ENCODE assay signal across 36 cellular contexts in the genomic region with DNA sequence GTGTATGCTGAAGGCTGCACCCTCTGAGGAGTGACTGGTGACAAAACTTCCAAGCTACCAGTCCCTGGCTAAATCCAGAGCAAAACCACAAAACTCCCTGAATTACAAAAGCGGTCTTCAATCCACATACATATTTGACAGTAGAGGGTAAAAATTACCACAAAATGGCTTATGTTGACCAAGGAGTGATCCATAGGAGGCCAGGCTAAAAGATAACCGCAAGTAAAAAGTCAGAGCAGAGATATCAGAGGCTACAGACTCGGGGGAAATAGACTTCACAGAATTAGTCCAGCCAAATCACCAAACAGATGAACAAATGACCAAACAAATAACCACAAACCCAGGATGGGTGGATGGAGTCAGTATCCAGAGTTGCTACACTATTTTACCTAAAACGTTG. TPM values are rescaled to one million over a fixed set of nuclear protein-coding genes. Genes with fewer than 3 reads are reported as not detected.
"Had no signal": no experiment of that assay in that cellular context is flagged by ENCODE, and none has a peak within 500 bp of the region (broad histone marks: within the 10 kb centered on the region; RNA-seq: fewer than 3 reads in every experiment).

No MANE protein-coding gene starts in this region.

- H3K27ac Mint-ChIP-seq: activated B cell treated with CpG ODN at 0.5 μM for 24 hours; activated CD8-positive, alpha-beta memory T cell treated with anti-CD3 and anti-CD28 coated beads, Interleukin-2, amount 10 ng/mL, durations not matched to agents 7 days and 5 days; activated CD8-positive, alpha-beta T cell treated with anti-CD3 and anti-CD28 coated beads, Interleukin-2, amount 10 ng/mL, durations not matched to agents 7 days and 5 days; activated naive CD4-positive, alpha-beta T cell treated with anti-CD3 and anti-CD28 coated beads for 36 hours; activated naive CD4-positive, alpha-beta T cell treated with anti-CD3 and anti-CD28 coated beads, Interleukin-2, amount 50 U/mL, for 24 hours; activated naive CD8-positive, alpha-beta T cell treated with anti-CD3 and anti-CD28 coated beads for 36 hours; activated naive CD8-positive, alpha-beta T cell treated with anti-CD3 and anti-CD28 coated beads, Interleukin-2, amount 50 U/mL, for 24 hours; activated T-helper 1 cell treated with anti-CD3 and anti-CD28 coated beads, Interleukin-12 subunit alpha, Interleukin-12 subunit beta, Interleukin-2, Interleukin-4 antibody, amounts not matched to agents 30 ng/mL and 10 ng/mL and 1 ng/mL, durations not matched to agents 14 hours and 24 hours and 36 hours; activated T-helper 2 cell treated with anti-CD3 and anti-CD28 coated beads, Interferon-gamma antibody, Interleukin-2, Interleukin-4, amounts not matched to agents 10 μg/mL and 5 μg/mL and 100 μg/mL, durations not matched to agents 14 hours and 24 hours and 36 hours; brain; dendritic cell treated with granulocyte-macrophage colony-stimulating factor and Interleukin-4, amounts not matched to agents 40 ng/mL and 50 ng/mL, for 4 days; endodermal cell had no signal

- H3K27ac ChIP-seq: adrenal gland, ascending aorta, breast epithelium, cardiac muscle cell, colonic mucosa, dorsolateral prefrontal cortex, WERI-Rb-1 had no signal

- H3K4me3 ChIP-seq: adrenal gland, ascending aorta, breast epithelium, cardiac muscle cell, colonic mucosa, dorsolateral prefrontal cortex had no signal

- H3K4me1 Mint-ChIP-seq: activated B cell treated with CpG ODN at 0.5 μM for 24 hours; activated CD8-positive, alpha-beta memory T cell treated with anti-CD3 and anti-CD28 coated beads, Interleukin-2, amount 10 ng/mL, durations not matched to agents 7 days and 5 days; activated naive CD4-positive, alpha-beta T cell treated with anti-CD3 and anti-CD28 coated beads, Interleukin-2, amount 50 U/mL, for 24 hours; activated naive CD8-positive, alpha-beta T cell treated with anti-CD3 and anti-CD28 coated beads for 36 hours; activated naive CD8-positive, alpha-beta T cell treated with anti-CD3 and anti-CD28 coated beads, Interleukin-2, amount 50 U/mL, for 24 hours; brain; endodermal cell had no signal

- H3K4me3 Mint-ChIP-seq: activated B cell treated with CpG ODN at 0.5 μM for 24 hours; activated CD8-positive, alpha-beta memory T cell treated with anti-CD3 and anti-CD28 coated beads, Interleukin-2, amount 10 ng/mL, durations not matched to agents 7 days and 5 days; activated CD8-positive, alpha-beta T cell treated with anti-CD3 and anti-CD28 coated beads, Interleukin-2, amount 10 ng/mL, durations not matched to agents 7 days and 5 days; activated naive CD4-positive, alpha-beta T cell treated with anti-CD3 and anti-CD28 coated beads for 36 hours; activated naive CD4-positive, alpha-beta T cell treated with anti-CD3 and anti-CD28 coated beads, Interleukin-2, amount 50 U/mL, for 24 hours; activated naive CD8-positive, alpha-beta T cell treated with anti-CD3 and anti-CD28 coated beads for 36 hours; activated naive CD8-positive, alpha-beta T cell treated with anti-CD3 and anti-CD28 coated beads, Interleukin-2, amount 50 U/mL, for 24 hours; activated T-helper 1 cell treated with anti-CD3 and anti-CD28 coated beads, Interleukin-12 subunit alpha, Interleukin-12 subunit beta, Interleukin-2, Interleukin-4 antibody, amounts not matched to agents 30 ng/mL and 10 ng/mL and 1 ng/mL, durations not matched to agents 14 hours and 24 hours and 36 hours; brain; dendritic cell treated with granulocyte-macrophage colony-stimulating factor and Interleukin-4, amounts not matched to agents 40 ng/mL and 50 ng/mL, for 4 days; endodermal cell had no signal

- H3K36me3 ChIP-seq: adrenal gland, ascending aorta, breast epithelium, cardiac muscle cell, colonic mucosa, WERI-Rb-1 had no signal

- ATAC-seq: activated CD4-positive, CD25-positive, alpha-beta regulatory T cell treated with anti-CD3 and anti-CD28 coated beads, Interleukin-2, amount 50 U/mL, for 24 hours; activated CD8-positive, alpha-beta memory T cell treated with anti-CD3 and anti-CD28 coated beads, Interleukin-2, amount 10 ng/mL, durations not matched to agents 7 days and 5 days; activated CD8-positive, alpha-beta T cell treated with anti-CD3 and anti-CD28 coated beads, Interleukin-2, amount 10 ng/mL, durations not matched to agents 7 days and 5 days; activated naive CD8-positive, alpha-beta T cell treated with anti-CD3 and anti-CD28 coated beads, Interleukin-2, amount 50 U/mL, for 24 hours; esophagus mucosa had no signal

- H3K9me3 ChIP-seq: adrenal gland, ascending aorta, breast epithelium, colonic mucosa had no signal

- DNase-seq: activated B cell treated with CpG ODN at 0.5 μM for 24 hours; activated CD4-positive, alpha-beta T cell treated with anti-CD3 and anti-CD28 coated beads for 48 hours; activated CD4-positive, alpha-beta T cell treated with anti-CD3 and anti-CD28 coated beads, Interleukin-2, amount 50 U/mL, for 1 hour; activated CD4-positive, alpha-beta T cell treated with anti-CD3 and anti-CD28 coated beads, Interleukin-2, amount 50 U/mL, for 48 hours; activated CD8-positive, alpha-beta memory T cell treated with anti-CD3 and anti-CD28 coated beads, Interleukin-2, amount 10 ng/mL, durations not matched to agents 7 days and 5 days; activated CD8-positive, alpha-beta memory T cell treated with anti-CD3 and anti-CD28 coated beads, Interleukin-2, amount 50 U/mL, for 4 hours; activated CD8-positive, alpha-beta T cell treated with anti-CD3 and anti-CD28 coated beads, Interleukin-2, amount 10 ng/mL, durations not matched to agents 7 days and 5 days; activated effector memory CD4-positive, alpha-beta T cell treated with anti-CD3 and anti-CD28 coated beads, Interleukin-2, amount 50 U/mL, for 16 hours; activated naive CD4-positive, alpha-beta T cell treated with anti-CD3 and anti-CD28 coated beads for 36 hours; activated naive CD8-positive, alpha-beta T cell treated with anti-CD3 and anti-CD28 coated beads for 36 hours; activated naive CD8-positive, alpha-beta T cell treated with anti-CD3 and anti-CD28 coated beads, Interleukin-2, amount 50 U/mL, for 24 hours; activated T-cell treated with anti-CD3 and anti-CD28 coated beads, Interleukin-2, amount 50 U/mL, for 1 hour; activated T-cell treated with anti-CD3 and anti-CD28 coated beads, Interleukin-2, amount 50 U/mL, for 48 hours; adrenal gland; central memory CD4-positive, alpha-beta T cell; cerebellar nuclear complex; colonic mucosa; dorsolateral prefrontal cortex; effector memory CD4-positive, alpha-beta T cell; endodermal cell; foreskin fibroblast; head of caudate nucleus; T-helper 2 cell; WERI-Rb-1 had no signal

- H3K9me3 Mint-ChIP-seq: activated B cell treated with CpG ODN at 0.5 μM for 24 hours; activated naive CD4-positive, alpha-beta T cell treated with anti-CD3 and anti-CD28 coated beads, Interleukin-2, amount 50 U/mL, for 24 hours; dendritic cell treated with granulocyte-macrophage colony-stimulating factor and Interleukin-4, amounts not matched to agents 40 ng/mL and 50 ng/mL, for 4 days had no signal

- H3K27me3 ChIP-seq: adrenal gland, ascending aorta, breast epithelium, cardiac muscle cell, colonic mucosa, dorsolateral prefrontal cortex had no signal

- H3K27me3 Mint-ChIP-seq: brain; dendritic cell treated with granulocyte-macrophage colony-stimulating factor and Interleukin-4, amounts not matched to agents 40 ng/mL and 50 ng/mL, for 4 days had no signal

- H3K4me1 ChIP-seq: adrenal gland, ascending aorta, breast epithelium, colonic mucosa had no signal

RNA-seq across cellular contexts. Expression of gene STARD6, which starts 19.4 kb away (rescaled TPM):
- total RNA-seq: activated B cell treated with CpG ODN at 0.5 μM for 24 hours; activated CD8-positive, alpha-beta T cell treated with anti-CD3 and anti-CD28 coated beads, Interleukin-2, amount 10 ng/mL, durations not matched to agents 7 days and 5 days; activated naive CD4-positive, alpha-beta T cell treated with anti-CD3 and anti-CD28 coated beads for 36 hours; activated naive CD8-positive, alpha-beta T cell treated with anti-CD3 and anti-CD28 coated beads for 36 hours; activated T-helper 2 cell treated with anti-CD3 and anti-CD28 coated beads, Interferon-gamma antibody, Interleukin-2, Interleukin-4, amounts not matched to agents 10 μg/mL and 5 μg/mL and 100 μg/mL, durations not matched to agents 14 hours and 24 hours and 36 hours; adrenal gland; ascending aorta; breast epithelium; cardiac muscle cell; colonic mucosa; endodermal cell; epithelial cell of proximal tubule; esophagus mucosa; T-helper 1 cell treated with Interleukin-12 subunit alpha and Interleukin-12 subunit beta and Interleukin-4 antibody, amounts not matched to agents 30 ng/mL and 1 ng/mL, for 36 hours had no signal
- polyA plus RNA-seq: adrenal gland, cardiac muscle cell had no signal
